Comparison of ENCODE assay signal across 15 cellular contexts in the genomic region with DNA sequence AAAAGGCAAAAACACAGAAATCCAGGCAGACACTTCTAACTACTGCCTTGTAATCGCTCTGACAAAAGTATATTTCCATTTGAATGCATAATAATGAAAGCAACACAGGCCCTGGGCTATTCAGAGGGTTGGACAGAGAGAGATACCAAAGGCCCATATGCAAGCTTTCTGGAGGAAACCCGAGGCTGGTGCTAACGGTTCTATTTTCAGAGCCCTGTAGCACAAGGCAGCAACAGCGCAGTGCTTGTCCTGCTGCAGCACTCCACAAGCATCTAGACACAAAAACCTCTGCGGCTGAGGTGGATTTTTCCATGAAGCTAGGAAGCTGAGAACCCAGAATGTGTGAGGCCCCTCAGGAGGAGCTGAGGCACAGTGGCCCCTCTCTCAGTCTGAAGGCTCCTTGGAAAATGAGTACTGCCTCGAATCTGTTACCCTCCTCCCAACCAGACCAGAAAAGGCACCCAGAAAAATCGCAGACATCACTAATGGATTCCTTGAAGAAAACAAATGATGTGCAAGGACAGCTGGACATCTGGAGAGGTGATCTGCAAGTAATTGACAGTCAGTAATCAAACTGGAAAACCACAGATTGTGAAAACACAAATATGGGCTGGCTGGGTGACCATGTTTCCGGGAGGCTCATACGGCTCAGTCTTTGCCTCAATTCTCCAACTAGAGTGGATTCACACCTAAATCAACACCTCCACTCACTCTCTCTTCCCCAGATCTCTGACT. TPM values are rescaled to one million over a fixed set of nuclear protein-coding genes. Genes with fewer than 3 reads are reported as not detected.
A peak's percentile ranks its signal among the peaks of the same experiment; 100 is the strongest.
DNase-seq lines count a peak whose midpoint lies in the region; ATAC-seq and TF ChIP-seq lines count a peak whose summit lies in the region.
"Had no signal": no experiment of that assay in that cellular context is flagged by ENCODE, and none has a peak within 500 bp of the region (broad histone marks: within the 10 kb centered on the region; RNA-seq: fewer than 3 reads in every experiment).

No MANE protein-coding gene starts in this region.

- intact Hi-C loops in gastrocnemius medialis (cut with DNase I; ENCODE audit: low total_unique reads), result no loop called here

- DNase-seq in LHCN-M2 (ENCODE audit: low read depth) (peak; percentile 26), inferior parietal cortex (ENCODE audit: extremely low spot score) (peak; percentile 68), gastrocnemius medialis (peak in 1 of 2 donors; percentile 36), T-cell (no peak)
- DNase-seq: activated CD4-positive, alpha-beta memory T cell treated with anti-CD3 and anti-CD28 coated beads for 36 hours; KG1; NCI-H146; NCI-H526 treated with DMSO at 0.1 percent for 48 hours; stimulated activated naive CD4-positive, alpha-beta T cell had no signal

- H3K4me3 Mint-ChIP-seq in T-cell, result no peak overlapping the region
- H3K4me3 Mint-ChIP-seq: activated CD4-positive, alpha-beta memory T cell treated with anti-CD3 and anti-CD28 coated beads for 36 hours; CD14-positive monocyte had no signal

- H3K4me3 ChIP-seq in gastrocnemius medialis, result no peak overlapping the region

- H3K4me1 Mint-ChIP-seq in T-cell, result peaks cover 0 to 2% (median 0%) of the 10 kb centered on the region in 3 donors

- peaks cover 15 to 16% of the 10 kb centered on the region in 2 donors for H3K4me1 ChIP-seq in gastrocnemius medialis

- CTCF ChIA-PET in T-cell (lab: Charles Lee), result no interaction called here

- no peak overlapping the region for H3K27ac Mint-ChIP-seq in T-cell
- H3K27ac Mint-ChIP-seq: activated CD4-positive, alpha-beta memory T cell treated with anti-CD3 and anti-CD28 coated beads for 36 hours had no signal

- no peaks in the 10 kb centered on the region for H3K36me3 Mint-ChIP-seq in T-cell
- H3K36me3 Mint-ChIP-seq: activated CD4-positive, alpha-beta memory T cell treated with anti-CD3 and anti-CD28 coated beads for 36 hours; CD14-positive monocyte had no signal

- no peak for TF ChIP-seq POLR2A in gastrocnemius medialis (IDR thresholded peaks at IDR 0.05)

- no peak for TF ChIP-seq CTCF in gastrocnemius medialis (IDR thresholded peaks at IDR 0.05 in 4 of 5, conservative IDR thresholded peaks at IDR 0.05 in 1 of 5)

- H3K27me3 ChIP-seq in gastrocnemius medialis, result no peaks in the 10 kb centered on the region

- in situ Hi-C loops in gastrocnemius medialis (cut with MboI; ENCODE audit: low sequenced_read_pairs in 4 of 4), result no loop called here

- H3K36me3 ChIP-seq in gastrocnemius medialis, result no peaks in the 10 kb centered on the region

- ATAC-seq in gastrocnemius medialis (peak; percentile 86 to 88), T-cell (replicated peaks in 1 of 4) (no peak), GM18868 (IDR thresholded peaks at IDR 0.05; ENCODE audit: unreplicated experiment) (no peak), HG03039 (IDR thresholded peaks at IDR 0.05; ENCODE audit: unreplicated experiment) (no peak), GM21390 (IDR thresholded peaks at IDR 0.05; ENCODE audit: unreplicated experiment) (no peak)

- peaks cover 0 to 8% of the 10 kb centered on the region in 2 donors for H3K27me3 Mint-ChIP-seq in T-cell
- H3K27me3 Mint-ChIP-seq: activated CD4-positive, alpha-beta memory T cell treated with anti-CD3 and anti-CD28 coated beads for 36 hours had no signal

- H3K9me3 Mint-ChIP-seq in T-cell, result no peaks in the 10 kb centered on the region
- H3K9me3 Mint-ChIP-seq: activated CD4-positive, alpha-beta memory T cell treated with anti-CD3 and anti-CD28 coated beads for 36 hours; CD14-positive monocyte had no signal

- H3K27ac ChIP-seq in cingulate gyrus (ENCODE audit: low read depth, low read length) (peak overlapping the region; percentile 97), gastrocnemius medialis (peak overlapping the region; percentile 63 to 73 (median 70))
- H3K27ac ChIP-seq: RWPE1 had no signal

- no peaks in the 10 kb centered on the region for H3K9me3 ChIP-seq in gastrocnemius medialis

- POLR2A ChIA-PET in T-cell (lab: Charles Lee), result no interaction called here

RNA-seq across cellular contexts. Expression of gene COLGALT2, which starts 54.0 kb away (rescaled TPM):
- total RNA-seq in LHCN-M2 (2014; rRNA removed), result 1.9 and 2.1 TPM in 2 replicates
- polyA plus RNA-seq in LHCN-M2 (2012), result 5.0 TPM
- 1 to 10 TPM; 2.0 to 3.6 (median 3.2) TPM for total RNA-seq in gastrocnemius medialis
- total RNA-seq in T-cell, result 1 to 10 TPM in 3 of 5 donors, under 1 TPM in 2; 0.35 to 4.0 (median 1.1) TPM
- polyA plus RNA-seq: CD14-positive monocyte had no signal

Comparison
In these comparisons a context has a peak if more than half of its experiments do, and no peak if none do; other contexts are left out.
1. DNase-seq: peak in LHCN-M2 (single experiment) and inferior parietal cortex (single experiment); none in T-cell (0 of 34).
2. ATAC-seq: peak in gastrocnemius medialis (2 of 2); none in T-cell (0 of 4), GM18868 (single experiment), HG03039 (single experiment) and GM21390 (single experiment).